In genomic region chr1:6783221-6783620, GRCh38 we compare ENCODE assay signal across 1 cellular context.
TF ChIP-seq lines count a peak whose summit lies in the region.

No MANE protein-coding gene starts in this region.

TF ChIP-seq in GM12878, 131 proteins besides CTCF, POLR2A, EP300 and RAD21:
- TF ChIP-seq NFIC (IDR thresholded peaks at IDR 0.05; ENCODE audit: low read depth, low read length), result no peak
- no peak for TF ChIP-seq NBN (IDR thresholded peaks at IDR 0.05)
